In the genomic region with DNA sequence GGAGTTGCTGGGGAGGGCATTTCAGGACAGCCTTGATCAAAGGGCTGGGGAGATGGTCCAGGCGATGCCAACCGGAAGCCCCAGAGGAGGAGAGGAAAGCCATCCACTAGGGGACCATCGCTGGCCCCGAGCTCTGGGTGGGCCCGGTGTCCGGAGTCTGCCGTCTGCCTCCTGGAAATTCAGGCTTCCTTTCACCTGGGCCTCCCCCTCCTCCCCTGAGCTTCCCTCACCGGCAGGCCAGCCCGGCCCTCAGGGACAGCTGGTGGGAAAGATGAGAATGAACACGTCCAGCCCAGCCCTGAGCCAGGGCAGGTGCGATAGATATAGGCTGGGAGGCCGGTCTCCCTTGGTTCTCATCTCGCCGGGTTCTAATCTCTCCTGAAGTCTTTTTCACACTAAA, we compare ENCODE assay signal across 28 cellular contexts. TPM values are rescaled to one million over a fixed set of nuclear protein-coding genes. Genes with fewer than 3 reads are reported as not detected.
"Had no signal": no experiment of that assay in that cellular context is flagged by ENCODE, and none has a peak within 500 bp of the region (broad histone marks: within the 10 kb centered on the region; RNA-seq: fewer than 3 reads in every experiment).

No MANE protein-coding gene starts in this region.

- H3K36me3 Mint-ChIP-seq: memory B cell; natural killer cell; stimulated activated effector memory CD8-positive, alpha-beta T cell treated with anti-CD3 and anti-CD28 coated beads, Interleukin-12 subunit alpha, Interleukin-12 subunit beta, amount 100 ng/mL, for 72 hours had no signal

- DNase-seq: colonic mucosa; effector CD8-positive, alpha-beta T cell; endodermal cell; foreskin fibroblast; gastrocnemius medialis; head of caudate nucleus; natural killer cell; sigmoid colon; stimulated activated CD4-positive, alpha-beta T cell treated with anti-CD3 and anti-CD28 coated beads, Interleukin-2, amount 100 ng/mL, for 24 hours; stimulated activated CD4-positive, alpha-beta T cell treated with anti-CD3 and anti-CD28 coated beads, Interleukin-4, amount 100 ng/mL, for 24 hours; stimulated activated naive CD4-positive, alpha-beta T cell treated with Interleukin-2 at 50 U/mL for 16 hours; stomach; thyroid gland had no signal

- H3K9me3 Mint-ChIP-seq: dendritic cell treated with granulocyte-macrophage colony-stimulating factor and Interleukin-4, amounts not matched to agents 40 ng/mL and 50 ng/mL, for 4 days; endodermal cell; memory B cell; natural killer cell; neural crest cell; stimulated activated effector memory CD8-positive, alpha-beta T cell treated with anti-CD3 and anti-CD28 coated beads, Interleukin-12 subunit alpha, Interleukin-12 subunit beta, amount 100 ng/mL, for 72 hours had no signal

- H2AFZ ChIP-seq: parathyroid adenoma had no signal

- H3K4me3 ChIP-seq: colonic mucosa, gastrocnemius medialis, lung, sigmoid colon, stomach, thyroid gland, upper lobe of left lung had no signal

- H3K27me3 ChIP-seq: colonic mucosa, thyroid gland had no signal

- H3K4me3 Mint-ChIP-seq: dendritic cell treated with granulocyte-macrophage colony-stimulating factor and Interleukin-4, amounts not matched to agents 40 ng/mL and 50 ng/mL, for 4 days; endodermal cell; memory B cell; natural killer cell; neural crest cell; stimulated activated effector memory CD8-positive, alpha-beta T cell treated with anti-CD3 and anti-CD28 coated beads, Interleukin-12 subunit alpha, Interleukin-12 subunit beta, amount 100 ng/mL, for 72 hours had no signal

- H3K27ac Mint-ChIP-seq: dendritic cell treated with granulocyte-macrophage colony-stimulating factor and Interleukin-4, amounts not matched to agents 40 ng/mL and 50 ng/mL, for 4 days; endodermal cell; memory B cell; natural killer cell; progenitor cell of endocrine pancreas; stimulated activated effector memory CD8-positive, alpha-beta T cell treated with anti-CD3 and anti-CD28 coated beads, Interleukin-12 subunit alpha, Interleukin-12 subunit beta, amount 100 ng/mL, for 72 hours had no signal

- H3K4me1 ChIP-seq: colonic mucosa, gastrocnemius medialis, parathyroid adenoma, sigmoid colon, stomach, thyroid gland, upper lobe of left lung had no signal

- H3K9me3 ChIP-seq: colonic mucosa, gastrocnemius medialis, sigmoid colon, stomach, thyroid gland, upper lobe of left lung had no signal

- H3K27ac ChIP-seq: colonic mucosa, epithelial cell of prostate, gastrocnemius medialis, parathyroid adenoma, sigmoid colon, stomach, thyroid gland, upper lobe of left lung had no signal

- H3K4me1 Mint-ChIP-seq: memory B cell; natural killer cell; neural crest cell; stimulated activated effector memory CD8-positive, alpha-beta T cell treated with anti-CD3 and anti-CD28 coated beads, Interleukin-12 subunit alpha, Interleukin-12 subunit beta, amount 100 ng/mL, for 72 hours had no signal

- H3K9ac ChIP-seq: parathyroid adenoma had no signal

- H3K36me3 ChIP-seq: colonic mucosa, gastrocnemius medialis, sigmoid colon, stomach, thyroid gland, upper lobe of left lung had no signal

- ATAC-seq: esophagus mucosa; gastrocnemius medialis; natural killer cell; stimulated activated effector memory CD8-positive, alpha-beta T cell treated with anti-CD3 and anti-CD28 coated beads, Interleukin-12 subunit alpha, Interleukin-12 subunit beta, amount 100 ng/mL, for 72 hours had no signal

RNA-seq across cellular contexts. Expression of a gene that starts 17.2 kb away (rescaled TPM):
- total RNA-seq: colonic mucosa, glomerular endothelial cell, liver, lung, mononuclear cell, natural killer cell, osteoblast, sigmoid colon, stomach, temporal lobe, thyroid gland had no signal
- polyA plus RNA-seq: liver had no signal
